29 cellular contexts compared by ENCODE assay signal in genomic region chr17:12924614-12925013, GRCh38.
"Had no signal": no experiment of that assay in that cellular context is flagged by ENCODE, and none has a peak within 500 bp of the region (broad histone marks: within the 10 kb centered on the region; RNA-seq: fewer than 3 reads in every experiment).

No MANE protein-coding gene starts in this region.

- H3K4me1 ChIP-seq: stomach, suprapubic skin, testis, thyroid gland, transverse colon, upper lobe of left lung, upper lobe of right lung, uterus, vagina had no signal

- H3K4me3 Mint-ChIP-seq: stimulated activated effector memory CD8-positive, alpha-beta T cell treated with anti-CD3 and anti-CD28 coated beads, Interleukin-12 subunit alpha, Interleukin-12 subunit beta, amount 100 ng/mL, for 72 hours; stimulated activated memory B cell treated with anti-CD40 and anti-IgM and Interleukin-4, amounts not matched to agents 10 μg/mL and 1 μg/mL and 100 μg/mL, for 72 hours; stimulated activated naive B cell treated with anti-CD40 and anti-IgM and Interleukin-4, amounts not matched to agents 10 μg/mL and 1 μg/mL and 100 μg/mL, for 72 hours; stimulated activated naive CD8-positive, alpha-beta T cell treated with anti-CD3 and anti-CD28 coated beads, Interleukin-15, amount 100 ng/mL, for 72 hours; stimulated activated naive CD8-positive, alpha-beta T cell treated with anti-CD3 and anti-CD28 coated beads, Interleukin-15, Interleukin-2, amounts not matched to agents 100 ng/mL and 50 ng/mL, for 24 hours; type B pancreatic cell had no signal

- H3K36me3 ChIP-seq: suprapubic skin, thoracic aorta, thyroid gland, tibial nerve, upper lobe of left lung, upper lobe of right lung, uterus, vagina had no signal

- H3K4me1 Mint-ChIP-seq: stimulated activated effector memory CD8-positive, alpha-beta T cell treated with anti-CD3 and anti-CD28 coated beads, Interleukin-12 subunit alpha, Interleukin-12 subunit beta, amount 100 ng/mL, for 72 hours; stimulated activated memory B cell treated with anti-CD40 and anti-IgM and Interleukin-4, amounts not matched to agents 10 μg/mL and 1 μg/mL and 100 μg/mL, for 72 hours; stimulated activated naive B cell treated with anti-CD40 and anti-IgM and Interleukin-4, amounts not matched to agents 10 μg/mL and 1 μg/mL and 100 μg/mL, for 72 hours; stimulated activated naive CD8-positive, alpha-beta T cell treated with anti-CD3 and anti-CD28 coated beads, Interleukin-15, amount 100 ng/mL, for 72 hours had no signal

- H3K27ac Mint-ChIP-seq: stimulated activated effector memory CD8-positive, alpha-beta T cell treated with anti-CD3 and anti-CD28 coated beads, Interleukin-12 subunit alpha, Interleukin-12 subunit beta, amount 100 ng/mL, for 72 hours; stimulated activated memory B cell treated with anti-CD40 and anti-IgM and Interleukin-4, amounts not matched to agents 10 μg/mL and 1 μg/mL and 100 μg/mL, for 72 hours; stimulated activated naive B cell treated with anti-CD40 and anti-IgM and Interleukin-4, amounts not matched to agents 10 μg/mL and 1 μg/mL and 100 μg/mL, for 72 hours; stimulated activated naive CD8-positive, alpha-beta T cell treated with anti-CD3 and anti-CD28 coated beads, Interleukin-15, amount 100 ng/mL, for 72 hours; stimulated activated naive CD8-positive, alpha-beta T cell treated with anti-CD3 and anti-CD28 coated beads, Interleukin-15, Interleukin-2, amounts not matched to agents 100 ng/mL and 50 ng/mL, for 24 hours; type B pancreatic cell had no signal

- DNase-seq: stimulated activated CD4-positive, alpha-beta T cell treated with anti-CD3 and anti-CD28 coated beads, Interleukin-2, amount 100 ng/mL, for 48 hours; stimulated activated CD4-positive, alpha-beta T cell treated with anti-CD3 and anti-CD28 coated beads, Interleukin-4, amount 100 ng/mL, for 1 hour; stimulated activated CD4-positive, alpha-beta T cell treated with anti-CD3 and anti-CD28 coated beads, Interleukin-4, amount 100 ng/mL, for 24 hours; stimulated activated CD4-positive, alpha-beta T cell treated with anti-CD3 and anti-CD28 coated beads, Interleukin-4, amount 100 ng/mL, for 4 hours; stimulated activated CD8-positive, alpha-beta memory T cell treated with anti-CD3 and anti-CD28 coated beads, Interleukin-4, amount 100 ng/mL, for 48 hours; stimulated activated naive B cell treated with anti-CD40 and anti-IgM and Interleukin-4, amounts not matched to agents 10 μg/mL and 1 μg/mL and 100 μg/mL, for 72 hours; stimulated activated naive CD4-positive, alpha-beta T cell; stimulated activated naive CD4-positive, alpha-beta T cell treated with Interleukin-2 at 50 U/mL for 16 hours; stimulated activated naive CD8-positive, alpha-beta T cell treated with anti-CD3 and anti-CD28 coated beads, Interleukin-15, amount 100 ng/mL, for 72 hours; stimulated activated naive CD8-positive, alpha-beta T cell treated with anti-CD3 and anti-CD28 coated beads, Interleukin-15, Interleukin-2, amounts not matched to agents 100 U/mL and 50 U/mL, for 24 hours; stomach; substantia nigra; testis; thyroid gland; tibial artery; transverse colon; trophoblast cell; upper lobe of left lung; upper lobe of right lung; uterus had no signal

- H3K36me3 Mint-ChIP-seq: stimulated activated effector memory CD8-positive, alpha-beta T cell treated with anti-CD3 and anti-CD28 coated beads, Interleukin-12 subunit alpha, Interleukin-12 subunit beta, amount 100 ng/mL, for 72 hours; stimulated activated memory B cell treated with anti-CD40 and anti-IgM and Interleukin-4, amounts not matched to agents 10 μg/mL and 1 μg/mL and 100 μg/mL, for 72 hours; stimulated activated naive B cell treated with anti-CD40 and anti-IgM and Interleukin-4, amounts not matched to agents 10 μg/mL and 1 μg/mL and 100 μg/mL, for 72 hours had no signal

- H3K4me3 ChIP-seq: stomach, suprapubic skin, testis, thoracic aorta, thyroid gland, tibial artery, tibial nerve, transverse colon, upper lobe of left lung, upper lobe of right lung, uterus, vagina had no signal

- H3K27me3 ChIP-seq: stomach, suprapubic skin, testis, thyroid gland, tibial artery, tibial nerve, transverse colon, upper lobe of left lung, upper lobe of right lung, uterus, vagina had no signal

- FAIRE-seq: urothelium cell line had no signal

- H3K9me3 Mint-ChIP-seq: stimulated activated effector memory CD8-positive, alpha-beta T cell treated with anti-CD3 and anti-CD28 coated beads, Interleukin-12 subunit alpha, Interleukin-12 subunit beta, amount 100 ng/mL, for 72 hours; stimulated activated memory B cell treated with anti-CD40 and anti-IgM and Interleukin-4, amounts not matched to agents 10 μg/mL and 1 μg/mL and 100 μg/mL, for 72 hours; stimulated activated naive CD8-positive, alpha-beta T cell treated with anti-CD3 and anti-CD28 coated beads, Interleukin-15, amount 100 ng/mL, for 72 hours; type B pancreatic cell had no signal

- H3K27me3 Mint-ChIP-seq: stimulated activated memory B cell treated with anti-CD40 and anti-IgM and Interleukin-4, amounts not matched to agents 10 μg/mL and 1 μg/mL and 100 μg/mL, for 72 hours; stimulated activated naive B cell treated with anti-CD40 and anti-IgM and Interleukin-4, amounts not matched to agents 10 μg/mL and 1 μg/mL and 100 μg/mL, for 72 hours; stimulated activated naive CD8-positive, alpha-beta T cell treated with anti-CD3 and anti-CD28 coated beads, Interleukin-15, amount 100 ng/mL, for 72 hours; stimulated activated naive CD8-positive, alpha-beta T cell treated with anti-CD3 and anti-CD28 coated beads, Interleukin-15, Interleukin-2, amounts not matched to agents 100 ng/mL and 50 ng/mL, for 24 hours had no signal

- ATAC-seq: stimulated activated effector memory CD8-positive, alpha-beta T cell treated with anti-CD3 and anti-CD28 coated beads, Interleukin-12 subunit alpha, Interleukin-12 subunit beta, amount 100 ng/mL, for 72 hours; stimulated activated memory B cell treated with anti-CD40 and anti-IgM and Interleukin-4, amounts not matched to agents 10 μg/mL and 1 μg/mL and 100 μg/mL, for 72 hours; stimulated activated naive B cell treated with anti-CD40 and anti-IgM and Interleukin-4, amounts not matched to agents 10 μg/mL and 1 μg/mL and 100 μg/mL, for 72 hours; stimulated activated naive CD8-positive, alpha-beta T cell treated with anti-CD3 and anti-CD28 coated beads, Interleukin-15, amount 100 ng/mL, for 72 hours; stimulated activated naive CD8-positive, alpha-beta T cell treated with anti-CD3 and anti-CD28 coated beads, Interleukin-15, Interleukin-2, amounts not matched to agents 100 U/mL and 50 U/mL, for 24 hours; upper lobe of right lung had no signal

- H3K9me3 ChIP-seq: stomach, suprapubic skin, testis, thoracic aorta, thyroid gland, tibial artery, tibial nerve, transverse colon, upper lobe of left lung, upper lobe of right lung, uterus, vagina had no signal

- H3K27ac ChIP-seq: stomach, suprapubic skin, testis, thoracic aorta, thyroid gland, tibial artery, tibial nerve, transverse colon, upper lobe of left lung, upper lobe of right lung, uterus, vagina had no signal
